8 cellular contexts compared by ENCODE assay signal in the genomic region with DNA sequence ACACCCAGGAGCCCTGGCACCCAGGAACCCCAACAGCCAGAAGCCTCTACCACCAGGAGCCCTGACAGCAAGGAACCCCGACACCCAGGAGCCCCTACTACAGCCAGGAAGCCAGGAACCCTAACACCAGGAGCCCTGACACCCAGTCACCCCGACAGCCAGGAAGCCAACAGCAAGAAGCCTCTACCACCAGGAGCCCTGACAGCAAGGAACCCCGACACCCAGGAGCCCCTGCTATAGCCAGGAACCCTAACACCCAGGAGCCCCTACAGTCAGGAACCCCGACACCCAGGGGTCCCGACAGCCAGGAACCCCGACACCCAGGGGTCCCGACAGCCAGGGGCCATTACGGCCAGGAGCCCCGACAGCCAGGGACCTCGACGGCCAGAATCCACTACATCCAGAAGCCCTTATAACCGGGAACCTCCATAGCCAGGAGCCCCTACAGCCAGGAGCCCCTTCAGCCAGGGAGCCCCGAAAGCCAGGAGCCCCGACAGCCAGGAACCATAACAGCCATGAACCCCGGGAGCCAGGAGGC. TPM values are rescaled to one million over a fixed set of nuclear protein-coding genes. Genes with fewer than 3 reads are reported as not detected.
DNase-seq lines count a peak whose midpoint lies in the region; ATAC-seq and TF ChIP-seq lines count a peak whose summit lies in the region.

No MANE protein-coding gene starts in this region.

- TF ChIP-seq CTCF in cardiac muscle cell (IDR thresholded peaks at IDR 0.05; ENCODE audit: low read depth, low read length), result no peak
- no peak for TF ChIP-seq CTCF in foreskin fibroblast (IDR thresholded peaks at IDR 0.05; ENCODE audit: low read depth, low read length)
- no peak for TF ChIP-seq CTCF in sigmoid colon (IDR thresholded peaks at IDR 0.05)

- H3K4me1 ChIP-seq in cardiac muscle cell (ENCODE audit: low read depth) (peaks cover 9% of the 10 kb centered on the region), SJSA1 (replicated peaks) (peaks cover 19% of the 10 kb centered on the region), sigmoid colon (peaks cover 0 to 46% (median 39%) of the 10 kb centered on the region in 4 donors)

- H3K27me3 ChIP-seq in cardiac muscle cell (no peaks in the 10 kb centered on the region), SJSA1 (replicated peaks) (no peaks in the 10 kb centered on the region), sigmoid colon (peaks cover 0 to 4% (median 0%) of the 10 kb centered on the region in 3 donors)

- no peak for ATAC-seq in Right ventricle myocardium inferior

- DNase-seq in cardiac muscle cell (ENCODE audit: low read depth in 1 of 2, low spot score in 1 of 2), result no peak
- DNase-seq in Right ventricle myocardium inferior (ENCODE audit: missing footprints), result no peak
- no peak for DNase-seq in SJSA1 (ENCODE audit: low read depth in 1 of 2, low spot score in 2 of 2)
- no peak for DNase-seq in foreskin fibroblast
- no peak for DNase-seq in sigmoid colon
- DNase-seq in UCSD-AML1 (lab: John Stamatoyannopoulos, UW; ENCODE audit: unreplicated experiment), result no peak
- DNase-seq in NCI-H510A (lab: John Stamatoyannopoulos, UW), result no peak
- no peak for DNase-seq in ureter (ENCODE audit: low spot score)

- no peak for TF ChIP-seq EP300 in sigmoid colon (IDR thresholded peaks at IDR 0.05)

- H3K4me3 ChIP-seq in cardiac muscle cell (peak overlapping the region; percentile 100), SJSA1 (peak overlapping the region; percentile 95), foreskin fibroblast (ENCODE audit: low read depth in 1 of 2, low read length in 2 of 2) (peak overlapping the region; percentile 80 to 84), sigmoid colon (peak overlapping the region; percentile 67 to 100 (median 96))

- H3K36me3 ChIP-seq in cardiac muscle cell (no peaks in the 10 kb centered on the region), SJSA1 (peaks cover 31% of the 10 kb centered on the region), sigmoid colon (no peaks in the 10 kb centered on the region)

- TF ChIP-seq POLR2A in sigmoid colon (IDR thresholded peaks at IDR 0.05), result no peak

- WGBS in sigmoid colon, 2 donors, result 19 to 28% methylated on average over 15 of the region's 15 CpGs

- peak overlapping the region; percentile 94 for H3K27ac ChIP-seq in cardiac muscle cell
- peak overlapping the region; percentile 57 for H3K27ac ChIP-seq in SJSA1
- H3K27ac ChIP-seq in sigmoid colon, result peak overlapping the region; percentile 78 to 92 (median 84)

- intact Hi-C loops in Right ventricle myocardium inferior (cut with DNase I) (loop anchor here (1.0 kb wide), 1 partner anchor 24 kb away; no protein-coding TSS in a partner anchor), sigmoid colon (cut with DNase I) (loop anchor here (1.0 kb wide), 1 partner anchor 25 kb away; a partner anchor contains a TSS)

- H3K9me3 ChIP-seq in cardiac muscle cell (ENCODE audit: low read depth) (no peaks in the 10 kb centered on the region), SJSA1 (replicated peaks) (no peaks in the 10 kb centered on the region), sigmoid colon (no peaks in the 10 kb centered on the region)

RNA-seq across cellular contexts. Expression of a gene that starts 0.4 kb away (rescaled TPM):
- total RNA-seq in cardiac muscle cell (71.3 and 86.3 TPM in 2 replicates), Right ventricle myocardium inferior (74.3 TPM), sigmoid colon (10 to 100 TPM; 40.5 to 53.5 (median 46.9) TPM), ureter (71.9 TPM)
- polyA plus RNA-seq in cardiac muscle cell (109 and 168 TPM in 2 replicates), sigmoid colon (10 to 100 TPM; 55.1 to 93.1 (median 67.5) TPM)
- total RNA-seq in SJSA1 (2014; rRNA removed; shearing (Covaris generic)), result 221 and 282 TPM in 2 replicates

RNA-seq across cellular contexts. Expression of a gene that starts 25.1 kb away (rescaled TPM):
- 1.1 and 2.6 TPM in 2 replicates for total RNA-seq in cardiac muscle cell
- polyA plus RNA-seq in cardiac muscle cell, result 1.5 and 5.7 TPM in 2 replicates
- 1.4 TPM for total RNA-seq in Right ventricle myocardium inferior
- total RNA-seq in SJSA1 (2014; rRNA removed; shearing (Covaris generic)), result 0.16 TPM in 1 of 2 replicates, not detected in the other
- 1 to 10 TPM; 1.4 to 8.7 (median 4.7) TPM for total RNA-seq in sigmoid colon
- 1 to 10 TPM; 4.2 to 9.6 (median 7.4) TPM for polyA plus RNA-seq in sigmoid colon
- total RNA-seq in ureter, result 11.6 TPM
